1 cellular context compared by ENCODE assay signal in genomic region chr10:112812571-112812970, GRCh38.
TF ChIP-seq lines count a peak whose summit lies in the region.

No MANE protein-coding gene starts in this region.

TF ChIP-seq in IMR-90, 13 proteins besides CTCF, POLR2A, EP300 and RAD21 (continued from another document):
- TF ChIP-seq BHLHE40 (IDR thresholded peaks at IDR 0.05; ENCODE audit: low read depth, low read length) (no peak), CHD1 (IDR thresholded peaks at IDR 0.05; ENCODE audit: low read depth, low read length) (no peak), MXI1 (IDR thresholded peaks at IDR 0.05; ENCODE audit: borderline replicate concordance, low read depth, low read length) (no peak)
